ENCODE assay signal across 9 cellular contexts in genomic region chr4:126223784-126224407, GRCh38.
DNase-seq lines count a peak whose midpoint lies in the region; ATAC-seq, FAIRE-seq and TF ChIP-seq lines count a peak whose summit lies in the region.
"Had no signal": no experiment of that assay in that cellular context is flagged by ENCODE, and none has a peak within 500 bp of the region (broad histone marks: within the 10 kb centered on the region; RNA-seq: fewer than 3 reads in every experiment).

No MANE protein-coding gene starts in this region.

- in situ Hi-C loops in K562 (cut with MboI) = no loop called here

- TF ChIP-seq POLR2A in K562 (conservative IDR thresholded peaks at IDR 0.05) = no peak

- BruUV-seq in K562 (replicated peaks; lab: Mats Ljungman, UMichigan) = no TSS peak

- H4K20me1 ChIP-seq in K562 (replicated peaks; ENCODE audit: control insufficient read depth, insufficient read depth, low read length) = no peaks in the 10 kb centered on the region

- no peaks in the 10 kb centered on the region for H3K4me1 ChIP-seq in K562 (replicated peaks in 1 of 2; ENCODE audit: control insufficient read depth in 2 of 2, insufficient read depth in 2 of 2, low read length in 2 of 2)

- H3K27me3 ChIP-seq in HL-60 (ENCODE audit: insufficient read depth, poor library complexity, severe bottlenecking) (no peaks in the 10 kb centered on the region), K562 (ENCODE audit: control insufficient read depth in 2 of 2, insufficient read depth in 2 of 2, low read length in 2 of 2) (no peaks in the 10 kb centered on the region)

- ATAC-seq in K562 (0 out of 3 replicates have a peak, but pooled peaks have one; percentile 33), HG03457 (IDR thresholded peaks at IDR 0.05; ENCODE audit: unreplicated experiment) (no peak)
- ATAC-seq in activated naive CD8-positive, alpha-beta T cell treated with anti-CD3 and anti-CD28 coated beads, Interleukin-2, amount 50 U/mL, for 24 hours = no peak

- CTCF ChIA-PET in K562 (lab: Yijun Ruan, JAX; ENCODE audit: low intra/inter-chr PET ratio) = interaction anchor here (0.5 kb wide), 1 partner anchor 381 kb away, joined by 5 read pairs; no protein-coding TSS in a partner anchor

- H3K9me3 Mint-ChIP-seq in activated naive CD8-positive, alpha-beta T cell treated with anti-CD3 and anti-CD28 coated beads, Interleukin-2, amount 50 U/mL, for 24 hours = peaks cover 9% of the 10 kb centered on the region
- H3K9me3 Mint-ChIP-seq: dendritic cell treated with granulocyte-macrophage colony-stimulating factor and Interleukin-4, amounts not matched to agents 40 ng/mL and 50 ng/mL, for 4 days had no signal

- no peak for FAIRE-seq in K562 (lab: Jason Lieb, UNC)

- POLR2A ChIA-PET in K562 (lab: Yijun Ruan, JAX) = no interaction called here

- H3K27ac Mint-ChIP-seq in activated naive CD8-positive, alpha-beta T cell treated with anti-CD3 and anti-CD28 coated beads, Interleukin-2, amount 50 U/mL, for 24 hours = no peak overlapping the region
- H3K27ac Mint-ChIP-seq: dendritic cell treated with granulocyte-macrophage colony-stimulating factor and Interleukin-4, amounts not matched to agents 40 ng/mL and 50 ng/mL, for 4 days had no signal

- H3K27me3 Mint-ChIP-seq in activated naive CD8-positive, alpha-beta T cell treated with anti-CD3 and anti-CD28 coated beads, Interleukin-2, amount 50 U/mL, for 24 hours = no peaks in the 10 kb centered on the region
- H3K27me3 Mint-ChIP-seq: dendritic cell treated with granulocyte-macrophage colony-stimulating factor and Interleukin-4, amounts not matched to agents 40 ng/mL and 50 ng/mL, for 4 days had no signal

- H3K4me3 ChIP-seq in HL-60 (replicated peaks; ENCODE audit: insufficient read depth, low read length) = no peak overlapping the region
- no peak overlapping the region for H3K4me3 ChIP-seq in K562

- no peak overlapping the region for H3K4me2 ChIP-seq in K562 (ENCODE audit: insufficient read depth, low read length)

- H3K36me3 ChIP-seq in K562 (ENCODE audit: control insufficient read depth, insufficient read depth, low read length) = no peaks in the 10 kb centered on the region

- H3K9me3 ChIP-seq in K562 (replicated peaks; ENCODE audit: control insufficient read depth, insufficient read depth, low read depth, low read length) = no peaks in the 10 kb centered on the region

- no peaks in the 10 kb centered on the region for H3K4me1 Mint-ChIP-seq in activated naive CD8-positive, alpha-beta T cell treated with anti-CD3 and anti-CD28 coated beads, Interleukin-2, amount 50 U/mL, for 24 hours

- H3K79me2 ChIP-seq in K562 (ENCODE audit: control insufficient read depth, insufficient read depth, low read length) = no peaks in the 10 kb centered on the region

- TF ChIP-seq CTCF in HL-60 (IDR thresholded peaks at IDR 0.05; ENCODE audit: insufficient read depth, low read length) (peak; percentile 49), K562 (IDR thresholded peaks at IDR 0.05 in 2 of 3, conservative IDR thresholded peaks at IDR 0.05 in 1 of 3; ENCODE audit: insufficient read depth in 2 of 3, low read depth in 1 of 3, low read length in 3 of 3) (peak in 2 of 3 experiments; percentile 30 to 40; a peak in 2 of 6 replicates)

- peak in 1 of 2 experiments; percentile 35; a peak in 1 of 4 replicates for TF ChIP-seq RAD21 in K562 (CRISPR knock-in tag; conservative IDR thresholded peaks at IDR 0.05 in 1 of 2, IDR thresholded peaks at IDR 0.05 in 1 of 2)

- intact Hi-C loops in K562 (cut with micrococcal nuclease) = no loop called here

- no peak overlapping the region for H2AFZ ChIP-seq in K562 (ENCODE audit: low read depth, low read length)

- WGBS in K562 (ENCODE audit: insufficient coverage, low coverage, missing lambda C conversion rate) = 2% methylated on average over 2 of the region's 2 CpGs

- no peak overlapping the region for H3K4me3 Mint-ChIP-seq in activated naive CD8-positive, alpha-beta T cell treated with anti-CD3 and anti-CD28 coated beads, Interleukin-2, amount 50 U/mL, for 24 hours
- H3K4me3 Mint-ChIP-seq: dendritic cell treated with granulocyte-macrophage colony-stimulating factor and Interleukin-4, amounts not matched to agents 40 ng/mL and 50 ng/mL, for 4 days had no signal

- DNase-seq in EH (ENCODE audit: low read depth) (peak; percentile 27), HL-60 (ENCODE audit: low read depth in 1 of 2, low spot score in 1 of 2) (no peak), K562 (ENCODE audit: extremely low read depth in 1 of 4, low spot score in 3 of 4) (peak in 2 of 4 experiments; percentile 9 to 13), medulla oblongata (ENCODE audit: extremely low spot score) (peak; percentile 17), NCI-H146 treated with DMSO at 0.1 percent for 48 hours (lab: John Stamatoyannopoulos, UW; ENCODE audit: unreplicated experiment) (no peak), HuH-7 (ENCODE audit: low spot score) (no peak)
- no peak for DNase-seq in activated naive CD8-positive, alpha-beta T cell treated with anti-CD3 and anti-CD28 coated beads, Interleukin-2, amount 50 U/mL, for 24 hours

- H3K9me1 ChIP-seq in K562 (ENCODE audit: control insufficient read depth, insufficient read depth, low read length) = no peaks in the 10 kb centered on the region

- no peak overlapping the region for H3K9ac ChIP-seq in K562 (ENCODE audit: insufficient read depth in 1 of 2, low read depth in 2 of 2, low read length in 2 of 2)

- no peak for TF ChIP-seq EP300 in K562 (IDR thresholded peaks at IDR 0.05; ENCODE audit: low read length)

- H3K36me3 Mint-ChIP-seq in activated naive CD8-positive, alpha-beta T cell treated with anti-CD3 and anti-CD28 coated beads, Interleukin-2, amount 50 U/mL, for 24 hours (ENCODE audit: low read depth) = no peaks in the 10 kb centered on the region

- H3K27ac ChIP-seq in HL-60 (replicated peaks) = no peak overlapping the region
- no peak overlapping the region for H3K27ac ChIP-seq in K562 (ENCODE audit: extremely low read depth, low read depth, low read length)

TF ChIP-seq in K562, 482 proteins besides CTCF, POLR2A, EP300 and RAD21:
- no peak for TF ChIP-seq SOX6 (IDR thresholded peaks at IDR 0.05)
- no peak for TF ChIP-seq KLF10 (CRISPR knock-in tag; IDR thresholded peaks at IDR 0.05)
- no peak for TF ChIP-seq ZBTB12 (CRISPR knock-in tag; IDR thresholded peaks at IDR 0.05)
- TF ChIP-seq FOXK1 (CRISPR knock-in tag; IDR thresholded peaks at IDR 0.05; ENCODE audit: borderline replicate concordance) = no peak
- TF ChIP-seq KAT2B (IDR thresholded peaks at IDR 0.05; ENCODE audit: low read depth, low read length) = no peak

Comparison
In these comparisons a context has a peak if more than half of its experiments do, and no peak if none do; other contexts are left out.
1. DNase-seq: peak in EH (single experiment) and medulla oblongata (single experiment); none in HL-60 (0 of 2), activated naive CD8-positive, alpha-beta T cell treated with anti-CD3 and anti-CD28 coated beads, Interleukin-2, amount 50 U/mL, for 24 hours (single experiment), NCI-H146 treated with DMSO at 0.1 percent for 48 hours (single experiment) and HuH-7 (single experiment).